Comparison of ENCODE assay signal across 2 cellular contexts in the genomic region with DNA sequence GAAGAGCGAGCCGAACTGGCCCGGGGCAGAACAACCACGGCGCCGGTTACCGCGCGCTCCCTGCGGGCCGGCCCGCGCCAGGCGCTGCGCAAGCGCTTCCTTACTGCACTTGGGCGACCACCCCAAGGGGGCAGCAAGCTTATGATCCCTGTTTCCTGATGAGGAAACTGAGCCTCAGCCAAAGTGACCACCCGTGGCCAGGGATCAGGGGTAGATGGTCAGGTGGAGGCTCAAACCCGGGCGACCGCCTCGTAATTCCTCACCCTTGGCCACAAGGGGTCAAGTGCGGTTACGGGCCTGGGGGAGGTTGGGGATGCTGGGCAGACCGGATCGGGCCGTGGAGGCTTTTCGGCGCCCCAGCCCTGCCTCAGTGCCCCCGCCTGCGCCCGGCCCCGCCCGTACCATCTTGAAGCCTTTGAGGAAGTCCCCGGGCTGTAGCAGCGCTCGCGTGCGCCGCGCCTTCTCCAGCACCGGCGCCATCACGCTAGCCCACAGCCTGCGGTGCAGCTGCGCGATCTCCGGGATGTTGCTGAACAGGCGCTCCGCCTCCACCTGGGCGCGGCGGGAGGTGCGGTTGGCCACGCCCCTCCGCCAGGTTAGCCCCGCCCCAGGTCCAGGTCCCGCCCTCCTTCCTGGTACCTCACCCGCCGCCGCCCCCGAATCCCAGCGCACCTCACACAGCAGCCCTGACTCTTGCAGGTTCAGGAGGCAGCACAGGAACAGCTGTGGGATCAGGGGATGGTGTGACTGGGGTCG.
TF ChIP-seq lines count a peak whose summit lies in the region.

No MANE protein-coding gene starts in this region.

TF ChIP-seq in GM23338, 12 proteins besides CTCF, POLR2A, EP300 and RAD21 (continued from another document):
- TF ChIP-seq STAT1 (IDR thresholded peaks at IDR 0.05; ENCODE audit: unreplicated experiment) (no peak), ZNF331 (CRISPR knock-in tag; IDR thresholded peaks at IDR 0.05; ENCODE audit: low read depth) (no peak), EZH2phosphoT487 (IDR thresholded peaks at IDR 0.05; ENCODE audit: unreplicated experiment) (no peak), NANOG (IDR thresholded peaks at IDR 0.05; ENCODE audit: borderline replicate concordance) (no peak), ZNF114 (CRISPR knock-in tag; IDR thresholded peaks at IDR 0.05) (no peak)
- TF ChIP-seq, protein P1, sequence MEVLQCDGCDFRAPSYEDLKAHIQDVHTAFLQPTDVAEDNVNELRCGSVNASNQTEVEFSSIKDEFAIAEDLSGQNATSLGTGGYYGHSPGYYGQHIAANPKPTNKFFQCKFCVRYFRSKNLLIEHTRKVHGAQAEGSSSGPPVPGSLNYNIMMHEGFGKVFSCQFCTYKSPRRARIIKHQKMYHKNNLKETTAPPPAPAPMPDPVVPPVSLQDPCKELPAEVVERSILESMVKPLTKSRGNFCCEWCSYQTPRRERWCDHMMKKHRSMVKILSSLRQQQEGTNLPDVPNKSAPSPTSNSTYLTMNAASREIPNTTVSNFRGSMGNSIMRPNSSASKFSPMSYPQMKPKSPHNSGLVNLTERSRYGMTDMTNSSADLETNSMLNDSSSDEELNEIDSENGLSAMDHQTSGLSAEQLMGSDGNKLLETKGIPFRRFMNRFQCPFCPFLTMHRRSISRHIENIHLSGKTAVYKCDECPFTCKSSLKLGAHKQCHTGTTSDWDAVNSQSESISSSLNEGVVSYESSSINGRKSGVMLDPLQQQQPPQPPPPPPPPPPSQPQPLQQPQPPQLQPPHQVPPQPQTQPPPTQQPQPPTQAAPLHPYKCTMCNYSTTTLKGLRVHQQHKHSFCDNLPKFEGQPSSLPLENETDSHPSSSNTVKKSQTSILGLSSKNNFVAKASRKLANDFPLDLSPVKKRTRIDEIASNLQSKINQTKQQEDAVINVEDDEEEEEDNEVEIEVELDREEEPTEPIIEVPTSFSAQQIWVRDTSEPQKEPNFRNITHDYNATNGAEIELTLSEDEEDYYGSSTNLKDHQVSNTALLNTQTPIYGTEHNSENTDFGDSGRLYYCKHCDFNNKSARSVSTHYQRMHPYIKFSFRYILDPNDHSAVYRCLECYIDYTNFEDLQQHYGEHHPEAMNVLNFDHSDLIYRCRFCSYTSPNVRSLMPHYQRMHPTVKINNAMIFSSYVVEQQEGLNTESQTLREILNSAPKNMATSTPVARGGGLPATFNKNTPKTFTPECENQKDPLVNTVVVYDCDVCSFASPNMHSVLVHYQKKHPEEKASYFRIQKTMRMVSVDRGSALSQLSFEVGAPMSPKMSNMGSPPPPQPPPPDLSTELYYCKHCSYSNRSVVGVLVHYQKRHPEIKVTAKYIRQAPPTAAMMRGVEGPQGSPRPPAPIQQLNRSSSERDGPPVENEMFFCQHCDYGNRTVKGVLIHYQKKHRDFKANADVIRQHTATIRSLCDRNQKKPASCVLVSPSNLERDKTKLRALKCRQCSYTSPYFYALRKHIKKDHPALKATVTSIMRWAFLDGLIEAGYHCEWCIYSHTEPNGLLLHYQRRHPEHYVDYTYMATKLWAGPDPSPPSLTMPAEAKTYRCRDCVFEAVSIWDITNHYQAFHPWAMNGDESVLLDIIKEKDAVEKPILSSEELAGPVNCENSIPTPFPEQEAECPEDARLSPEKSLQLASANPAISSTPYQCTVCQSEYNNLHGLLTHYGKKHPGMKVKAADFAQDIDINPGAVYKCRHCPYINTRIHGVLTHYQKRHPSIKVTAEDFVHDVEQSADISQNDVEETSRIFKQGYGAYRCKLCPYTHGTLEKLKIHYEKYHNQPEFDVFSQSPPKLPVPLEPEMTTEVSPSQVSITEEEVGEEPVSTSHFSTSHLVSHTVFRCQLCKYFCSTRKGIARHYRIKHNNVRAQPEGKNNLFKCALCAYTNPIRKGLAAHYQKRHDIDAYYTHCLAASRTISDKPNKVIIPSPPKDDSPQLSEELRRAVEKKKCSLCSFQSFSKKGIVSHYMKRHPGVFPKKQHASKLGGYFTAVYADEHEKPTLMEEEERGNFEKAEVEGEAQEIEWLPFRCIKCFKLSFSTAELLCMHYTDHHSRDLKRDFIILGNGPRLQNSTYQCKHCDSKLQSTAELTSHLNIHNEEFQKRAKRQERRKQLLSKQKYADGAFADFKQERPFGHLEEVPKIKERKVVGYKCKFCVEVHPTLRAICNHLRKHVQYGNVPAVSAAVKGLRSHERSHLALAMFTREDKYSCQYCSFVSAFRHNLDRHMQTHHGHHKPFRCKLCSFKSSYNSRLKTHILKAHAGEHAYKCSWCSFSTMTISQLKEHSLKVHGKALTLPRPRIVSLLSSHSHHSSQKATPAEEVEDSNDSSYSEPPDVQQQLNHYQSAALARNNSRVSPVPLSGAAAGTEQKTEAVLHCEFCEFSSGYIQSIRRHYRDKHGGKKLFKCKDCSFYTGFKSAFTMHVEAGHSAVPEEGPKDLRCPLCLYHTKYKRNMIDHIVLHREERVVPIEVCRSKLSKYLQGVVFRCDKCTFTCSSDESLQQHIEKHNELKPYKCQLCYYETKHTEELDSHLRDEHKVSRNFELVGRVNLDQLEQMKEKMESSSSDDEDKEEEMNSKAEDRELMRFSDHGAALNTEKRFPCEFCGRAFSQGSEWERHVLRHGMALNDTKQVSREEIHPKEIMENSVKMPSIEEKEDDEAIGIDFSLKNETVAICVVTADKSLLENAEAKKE (CRISPR knock-in tag; IDR thresholded peaks at IDR 0.05), result no peak

TF ChIP-seq in WTC11, 78 proteins besides CTCF, POLR2A, EP300 and RAD21 (continued from another document and continues in another):
- TF ChIP-seq, protein P2, sequence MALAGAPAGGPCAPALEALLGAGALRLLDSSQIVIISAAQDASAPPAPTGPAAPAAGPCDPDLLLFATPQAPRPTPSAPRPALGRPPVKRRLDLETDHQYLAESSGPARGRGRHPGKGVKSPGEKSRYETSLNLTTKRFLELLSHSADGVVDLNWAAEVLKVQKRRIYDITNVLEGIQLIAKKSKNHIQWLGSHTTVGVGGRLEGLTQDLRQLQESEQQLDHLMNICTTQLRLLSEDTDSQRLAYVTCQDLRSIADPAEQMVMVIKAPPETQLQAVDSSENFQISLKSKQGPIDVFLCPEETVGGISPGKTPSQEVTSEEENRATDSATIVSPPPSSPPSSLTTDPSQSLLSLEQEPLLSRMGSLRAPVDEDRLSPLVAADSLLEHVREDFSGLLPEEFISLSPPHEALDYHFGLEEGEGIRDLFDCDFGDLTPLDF (CRISPR knock-in tag; IDR thresholded peaks at IDR 0.05), result no peak
- TF ChIP-seq, protein P3, sequence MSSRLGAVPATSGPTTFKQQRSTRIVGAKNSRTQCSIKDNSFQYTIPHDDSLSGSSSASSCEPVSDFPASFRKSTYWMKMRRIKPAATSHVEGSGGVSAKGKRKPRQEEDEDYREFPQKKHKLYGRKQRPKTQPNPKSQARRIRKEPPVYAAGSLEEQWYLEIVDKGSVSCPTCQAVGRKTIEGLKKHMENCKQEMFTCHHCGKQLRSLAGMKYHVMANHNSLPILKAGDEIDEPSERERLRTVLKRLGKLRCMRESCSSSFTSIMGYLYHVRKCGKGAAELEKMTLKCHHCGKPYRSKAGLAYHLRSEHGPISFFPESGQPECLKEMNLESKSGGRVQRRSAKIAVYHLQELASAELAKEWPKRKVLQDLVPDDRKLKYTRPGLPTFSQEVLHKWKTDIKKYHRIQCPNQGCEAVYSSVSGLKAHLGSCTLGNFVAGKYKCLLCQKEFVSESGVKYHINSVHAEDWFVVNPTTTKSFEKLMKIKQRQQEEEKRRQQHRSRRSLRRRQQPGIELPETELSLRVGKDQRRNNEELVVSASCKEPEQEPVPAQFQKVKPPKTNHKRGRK (CRISPR knock-in tag; IDR thresholded peaks at IDR 0.05; ENCODE audit: borderline replicate concordance), result no peak
- 0 out of 2 replicates have a peak, but pooled peaks have one; percentile 10 for TF ChIP-seq ZNF121 (CRISPR knock-in tag; IDR thresholded peaks at IDR 0.05)
- TF ChIP-seq ZNF671 (CRISPR knock-in tag; IDR thresholded peaks at IDR 0.05), result no peak
- TF ChIP-seq, protein P4, sequence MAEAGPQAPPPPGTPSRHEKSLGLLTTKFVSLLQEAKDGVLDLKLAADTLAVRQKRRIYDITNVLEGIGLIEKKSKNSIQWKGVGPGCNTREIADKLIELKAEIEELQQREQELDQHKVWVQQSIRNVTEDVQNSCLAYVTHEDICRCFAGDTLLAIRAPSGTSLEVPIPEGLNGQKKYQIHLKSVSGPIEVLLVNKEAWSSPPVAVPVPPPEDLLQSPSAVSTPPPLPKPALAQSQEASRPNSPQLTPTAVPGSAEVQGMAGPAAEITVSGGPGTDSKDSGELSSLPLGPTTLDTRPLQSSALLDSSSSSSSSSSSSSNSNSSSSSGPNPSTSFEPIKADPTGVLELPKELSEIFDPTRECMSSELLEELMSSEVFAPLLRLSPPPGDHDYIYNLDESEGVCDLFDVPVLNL (CRISPR knock-in tag; IDR thresholded peaks at IDR 0.05; ENCODE audit: borderline replicate concordance, low read depth), result no peak
- TF ChIP-seq, protein P5, sequence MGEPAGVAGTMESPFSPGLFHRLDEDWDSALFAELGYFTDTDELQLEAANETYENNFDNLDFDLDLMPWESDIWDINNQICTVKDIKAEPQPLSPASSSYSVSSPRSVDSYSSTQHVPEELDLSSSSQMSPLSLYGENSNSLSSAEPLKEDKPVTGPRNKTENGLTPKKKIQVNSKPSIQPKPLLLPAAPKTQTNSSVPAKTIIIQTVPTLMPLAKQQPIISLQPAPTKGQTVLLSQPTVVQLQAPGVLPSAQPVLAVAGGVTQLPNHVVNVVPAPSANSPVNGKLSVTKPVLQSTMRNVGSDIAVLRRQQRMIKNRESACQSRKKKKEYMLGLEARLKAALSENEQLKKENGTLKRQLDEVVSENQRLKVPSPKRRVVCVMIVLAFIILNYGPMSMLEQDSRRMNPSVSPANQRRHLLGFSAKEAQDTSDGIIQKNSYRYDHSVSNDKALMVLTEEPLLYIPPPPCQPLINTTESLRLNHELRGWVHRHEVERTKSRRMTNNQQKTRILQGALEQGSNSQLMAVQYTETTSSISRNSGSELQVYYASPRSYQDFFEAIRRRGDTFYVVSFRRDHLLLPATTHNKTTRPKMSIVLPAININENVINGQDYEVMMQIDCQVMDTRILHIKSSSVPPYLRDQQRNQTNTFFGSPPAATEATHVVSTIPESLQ (CRISPR knock-in tag; IDR thresholded peaks at IDR 0.05), result no peak
- TF ChIP-seq NFATC4 (CRISPR knock-in tag; IDR thresholded peaks at IDR 0.05), result no peak
- TF ChIP-seq RELA (CRISPR knock-in tag; IDR thresholded peaks at IDR 0.05; ENCODE audit: borderline replicate concordance), result 0 out of 2 replicates have a peak, but pooled peaks have one; percentile 51
- TF ChIP-seq MXD4 (CRISPR knock-in tag; IDR thresholded peaks at IDR 0.05; ENCODE audit: borderline replicate concordance), result no peak
- TF ChIP-seq NFE2L1 (CRISPR knock-in tag; IDR thresholded peaks at IDR 0.05), result no peak
- TF ChIP-seq MYBL2 (CRISPR knock-in tag; IDR thresholded peaks at IDR 0.05), result no peak
- TF ChIP-seq, protein P6, sequence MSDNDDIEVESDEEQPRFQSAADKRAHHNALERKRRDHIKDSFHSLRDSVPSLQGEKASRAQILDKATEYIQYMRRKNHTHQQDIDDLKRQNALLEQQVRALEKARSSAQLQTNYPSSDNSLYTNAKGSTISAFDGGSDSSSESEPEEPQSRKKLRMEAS (CRISPR knock-in tag; IDR thresholded peaks at IDR 0.05), result peak; percentile 30; the same call in 1 of the 2 replicates
- TF ChIP-seq GRHL2 (CRISPR knock-in tag; IDR thresholded peaks at IDR 0.05; ENCODE audit: insufficient replicate concordance, severe bottlenecking), result no peak
- TF ChIP-seq, protein P7, sequence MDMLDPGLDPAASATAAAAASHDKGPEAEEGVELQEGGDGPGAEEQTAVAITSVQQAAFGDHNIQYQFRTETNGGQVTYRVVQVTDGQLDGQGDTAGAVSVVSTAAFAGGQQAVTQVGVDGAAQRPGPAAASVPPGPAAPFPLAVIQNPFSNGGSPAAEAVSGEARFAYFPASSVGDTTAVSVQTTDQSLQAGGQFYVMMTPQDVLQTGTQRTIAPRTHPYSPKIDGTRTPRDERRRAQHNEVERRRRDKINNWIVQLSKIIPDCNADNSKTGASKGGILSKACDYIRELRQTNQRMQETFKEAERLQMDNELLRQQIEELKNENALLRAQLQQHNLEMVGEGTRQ (CRISPR knock-in tag; IDR thresholded peaks at IDR 0.05), result 0 out of 2 replicates have a peak, but pooled peaks have one; percentile 24
- TF ChIP-seq ZNF317 (CRISPR knock-in tag; IDR thresholded peaks at IDR 0.05; ENCODE audit: borderline replicate concordance, low read depth), result no peak
- TF ChIP-seq GTF2I (CRISPR knock-in tag; conservative IDR thresholded peaks at IDR 0.05), result no peak
- no peak for TF ChIP-seq JUN (CRISPR knock-in tag; IDR thresholded peaks at IDR 0.05)
- TF ChIP-seq, protein P8, sequence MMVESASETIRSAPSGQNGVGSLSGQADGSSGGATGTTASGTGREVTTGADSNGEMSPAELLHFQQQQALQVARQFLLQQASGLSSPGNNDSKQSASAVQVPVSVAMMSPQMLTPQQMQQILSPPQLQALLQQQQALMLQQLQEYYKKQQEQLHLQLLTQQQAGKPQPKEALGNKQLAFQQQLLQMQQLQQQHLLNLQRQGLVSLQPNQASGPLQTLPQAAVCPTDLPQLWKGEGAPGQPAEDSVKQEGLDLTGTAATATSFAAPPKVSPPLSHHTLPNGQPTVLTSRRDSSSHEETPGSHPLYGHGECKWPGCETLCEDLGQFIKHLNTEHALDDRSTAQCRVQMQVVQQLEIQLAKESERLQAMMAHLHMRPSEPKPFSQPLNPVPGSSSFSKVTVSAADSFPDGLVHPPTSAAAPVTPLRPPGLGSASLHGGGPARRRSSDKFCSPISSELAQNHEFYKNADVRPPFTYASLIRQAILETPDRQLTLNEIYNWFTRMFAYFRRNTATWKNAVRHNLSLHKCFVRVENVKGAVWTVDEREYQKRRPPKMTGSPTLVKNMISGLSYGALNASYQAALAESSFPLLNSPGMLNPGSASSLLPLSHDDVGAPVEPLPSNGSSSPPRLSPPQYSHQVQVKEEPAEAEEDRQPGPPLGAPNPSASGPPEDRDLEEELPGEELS (CRISPR knock-in tag; IDR thresholded peaks at IDR 0.05), result peak; percentile 17; the same call in 1 of the 2 replicates
- 0 out of 2 replicates have a peak, but pooled peaks have one; percentile 15 for TF ChIP-seq CBFB (CRISPR knock-in tag; IDR thresholded peaks at IDR 0.05; ENCODE audit: low read depth)
- TF ChIP-seq, protein P9, sequence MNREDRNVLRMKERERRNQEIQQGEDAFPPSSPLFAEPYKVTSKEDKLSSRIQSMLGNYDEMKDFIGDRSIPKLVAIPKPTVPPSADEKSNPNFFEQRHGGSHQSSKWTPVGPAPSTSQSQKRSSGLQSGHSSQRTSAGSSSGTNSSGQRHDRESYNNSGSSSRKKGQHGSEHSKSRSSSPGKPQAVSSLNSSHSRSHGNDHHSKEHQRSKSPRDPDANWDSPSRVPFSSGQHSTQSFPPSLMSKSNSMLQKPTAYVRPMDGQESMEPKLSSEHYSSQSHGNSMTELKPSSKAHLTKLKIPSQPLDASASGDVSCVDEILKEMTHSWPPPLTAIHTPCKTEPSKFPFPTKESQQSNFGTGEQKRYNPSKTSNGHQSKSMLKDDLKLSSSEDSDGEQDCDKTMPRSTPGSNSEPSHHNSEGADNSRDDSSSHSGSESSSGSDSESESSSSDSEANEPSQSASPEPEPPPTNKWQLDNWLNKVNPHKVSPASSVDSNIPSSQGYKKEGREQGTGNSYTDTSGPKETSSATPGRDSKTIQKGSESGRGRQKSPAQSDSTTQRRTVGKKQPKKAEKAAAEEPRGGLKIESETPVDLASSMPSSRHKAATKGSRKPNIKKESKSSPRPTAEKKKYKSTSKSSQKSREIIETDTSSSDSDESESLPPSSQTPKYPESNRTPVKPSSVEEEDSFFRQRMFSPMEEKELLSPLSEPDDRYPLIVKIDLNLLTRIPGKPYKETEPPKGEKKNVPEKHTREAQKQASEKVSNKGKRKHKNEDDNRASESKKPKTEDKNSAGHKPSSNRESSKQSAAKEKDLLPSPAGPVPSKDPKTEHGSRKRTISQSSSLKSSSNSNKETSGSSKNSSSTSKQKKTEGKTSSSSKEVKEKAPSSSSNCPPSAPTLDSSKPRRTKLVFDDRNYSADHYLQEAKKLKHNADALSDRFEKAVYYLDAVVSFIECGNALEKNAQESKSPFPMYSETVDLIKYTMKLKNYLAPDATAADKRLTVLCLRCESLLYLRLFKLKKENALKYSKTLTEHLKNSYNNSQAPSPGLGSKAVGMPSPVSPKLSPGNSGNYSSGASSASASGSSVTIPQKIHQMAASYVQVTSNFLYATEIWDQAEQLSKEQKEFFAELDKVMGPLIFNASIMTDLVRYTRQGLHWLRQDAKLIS (CRISPR knock-in tag; IDR thresholded peaks at IDR 0.05; ENCODE audit: borderline replicate concordance), result no peak
